ENCODE assay signal across 20 cellular contexts in genomic region chr1:162228586-162228985, GRCh38.
DNase-seq lines count a peak whose midpoint lies in the region; ATAC-seq, FAIRE-seq and TF ChIP-seq lines count a peak whose summit lies in the region.
"Had no signal": no experiment of that assay in that cellular context is flagged by ENCODE, and none has a peak within 500 bp of the region (broad histone marks: within the 10 kb centered on the region; RNA-seq: fewer than 3 reads in every experiment).

No MANE protein-coding gene starts in this region.

- POLR2A ChIA-PET in Panc1 (lab: Charles Lee): no interaction called here

- in situ Hi-C loops in Panc1 (cut with HindIII; ENCODE audit: low pct_unique_long_range_greater_than_20kb, low sequenced_read_pairs): no loop called here

- no peak for ATAC-seq in Panc1
- ATAC-seq: SK-N-SH treated with all-trans-retinoic acid at 6 μM for 48 hours, T-helper 17 cell had no signal

- peak; percentile 7 for DNase-seq in NCI-H1105 treated with DMSO at 0.1 percent for 48 hours (lab: John Stamatoyannopoulos, UW)
- DNase-seq in NCI-H1105 (lab: John Stamatoyannopoulos, UW): no peak
- no peak for DNase-seq in D721Med (ENCODE audit: insufficient read length, low spot score)
- peak; percentile 50 for DNase-seq in NCI-H1092 treated with DMSO at 0.1 percent for 48 hours (lab: John Stamatoyannopoulos, UW)
- DNase-seq in Panc1 (ENCODE audit: low read depth, low spot score): no peak
- no peak for DNase-seq in NCI-H187 (lab: John Stamatoyannopoulos, UW)
- DNase-seq in islet precursor cell: no peak
- DNase-seq in 8988T: no peak
- DNase-seq: CD4-positive, CD25-positive, alpha-beta regulatory T cell; HCEC 1CT; NCI-H1694 treated with DMSO at 0.1 percent for 48 hours; NCI-H2107; NCI-H226; NCI-H510A; T-helper 17 cell had no signal

- H3K4me3 ChIP-seq in Panc1 (ENCODE audit: low read depth in 2 of 2, low read length in 2 of 2): no peak overlapping the region
- H3K4me3 ChIP-seq: BLaER1 had no signal

- H3K4me1 ChIP-seq in Panc1 (ENCODE audit: control insufficient read depth, insufficient read depth, low read length): peaks cover 83% of the 10 kb centered on the region

- H3K27me3 ChIP-seq in Panc1 (ENCODE audit: control insufficient read depth, insufficient read depth, low read length): no peaks in the 10 kb centered on the region
- H3K27me3 ChIP-seq: BLaER1 had no signal

- CTCF ChIA-PET in Panc1 (lab: Charles Lee): no interaction called here

- peak overlapping the region; percentile 80 for H3K27ac ChIP-seq in Panc1 (ENCODE audit: low read length)
- H3K27ac ChIP-seq: 22Rv1, BLaER1 had no signal

- no peaks in the 10 kb centered on the region for H3K36me3 ChIP-seq in Panc1 (ENCODE audit: control insufficient read depth, insufficient read depth, low read length)
- H3K36me3 ChIP-seq: BLaER1 had no signal

- intact Hi-C loops in Panc1 (cut with micrococcal nuclease; ENCODE audit: unreplicated experiment): no loop called here

- BruUV-seq in Panc1 (replicated peaks; lab: Mats Ljungman, UMichigan): no TSS peak

- TF ChIP-seq CTCF in D721Med (IDR thresholded peaks at IDR 0.05; ENCODE audit: insufficient read depth, missing control alignments) (no peak), Panc1 (IDR thresholded peaks at IDR 0.05) (no peak)

- H3K9me3 ChIP-seq in Panc1 (ENCODE audit: control insufficient read depth, insufficient read depth, low read depth, low read length): no peaks in the 10 kb centered on the region
- H3K9me3 ChIP-seq: BLaER1 had no signal

- peak; percentile 41 for FAIRE-seq in D721Med (lab: Jason Lieb, UNC)
- FAIRE-seq: G401.6, H1 had no signal

Comparison
In these comparisons a context has a peak if more than half of its experiments do, and no peak if none do; other contexts are left out.
1. DNase-seq: peak in NCI-H1105 treated with DMSO at 0.1 percent for 48 hours (single experiment) and NCI-H1092 treated with DMSO at 0.1 percent for 48 hours (single experiment); none in NCI-H1105 (single experiment), D721Med (single experiment), Panc1 (single experiment), NCI-H187 (0 of 2), islet precursor cell (single experiment) and 8988T (single experiment).